23 cellular contexts compared by ENCODE assay signal in genomic region chr9:107471562-107471961, GRCh38. TPM values are rescaled to one million over a fixed set of nuclear protein-coding genes. Genes with fewer than 3 reads are reported as not detected.
"Had no signal": no experiment of that assay in that cellular context is flagged by ENCODE, and none has a peak within 500 bp of the region (broad histone marks: within the 10 kb centered on the region; RNA-seq: fewer than 3 reads in every experiment).

No MANE protein-coding gene starts in this region.

- FAIRE-seq: bronchial epithelial cell, TTC549, urothelium cell line had no signal

- H3K4me1 ChIP-seq: adrenal gland, esophagus squamous epithelium, heart right ventricle, left lung, sigmoid colon, transverse colon had no signal

- DNase-seq: activated CD4-positive, alpha-beta T cell treated with anti-CD3 and anti-CD28 coated beads, Interleukin-2, amount 50 U/mL, for 4 hours; activated CD8-positive, alpha-beta memory T cell treated with anti-CD3 and anti-CD28 coated beads for 24 hours; activated CD8-positive, alpha-beta memory T cell treated with anti-CD3 and anti-CD28 coated beads, Interleukin-2, amount 50 U/mL, for 4 hours; activated T-cell treated with anti-CD3 and anti-CD28 coated beads, Interleukin-2, amount 50 U/mL, for 24 hours; adrenal gland; endodermal cell; esophagus squamous epithelium; heart right ventricle; left lung; naive thymus-derived CD8-positive, alpha-beta T cell; sigmoid colon; stimulated activated CD4-positive, alpha-beta T cell treated with anti-CD3 and anti-CD28 coated beads, Interleukin-2, amount 100 ng/mL, for 48 hours; stimulated activated CD8-positive, alpha-beta memory T cell treated with anti-CD3 and anti-CD28 coated beads, Interleukin-4, amount 100 ng/mL, for 48 hours; stimulated activated naive B cell treated with anti-CD40 and anti-IgM and Interleukin-4, amounts not matched to agents 10 μg/mL and 1 μg/mL and 100 μg/mL, for 72 hours; transverse colon had no signal

- H3K27ac Mint-ChIP-seq: activated naive CD4-positive, alpha-beta T cell treated with anti-CD3 and anti-CD28 coated beads, Interleukin-2, amount 50 U/mL, for 72 hours; activated T-cell treated with anti-CD3 and anti-CD28 coated beads, Interleukin-2, amount 50 U/mL, for 24 hours; activated T-helper 17 cell treated with anti-CD3 and anti-CD28 coated beads, Interleukin-2, amount 50 U/mL, for 72 hours; endodermal cell; mesothelial cell of epicardium; naive thymus-derived CD8-positive, alpha-beta T cell; neural progenitor cell; stimulated activated naive B cell treated with anti-CD40 and anti-IgM and Interleukin-4, amounts not matched to agents 10 μg/mL and 1 μg/mL and 100 μg/mL, for 72 hours had no signal

- H3K36me3 ChIP-seq: adrenal gland, esophagus squamous epithelium, heart right ventricle, left lung, neural progenitor cell, sigmoid colon, transverse colon had no signal

- ATAC-seq: activated naive CD4-positive, alpha-beta T cell treated with anti-CD3 and anti-CD28 coated beads, Interleukin-2, amount 50 U/mL, for 72 hours; activated T-helper 17 cell treated with anti-CD3 and anti-CD28 coated beads, Interleukin-2, amount 50 U/mL, for 72 hours; heart right ventricle; left lung; naive thymus-derived CD8-positive, alpha-beta T cell; stimulated activated naive B cell treated with anti-CD40 and anti-IgM and Interleukin-4, amounts not matched to agents 10 μg/mL and 1 μg/mL and 100 μg/mL, for 72 hours had no signal

- H3K4me3 ChIP-seq: adrenal gland, coronary artery, esophagus squamous epithelium, heart right ventricle, left lung, neural progenitor cell, sigmoid colon, transverse colon had no signal

- H2AFZ ChIP-seq: neural progenitor cell had no signal

- H3K9me3 Mint-ChIP-seq: activated T-cell treated with anti-CD3 and anti-CD28 coated beads, Interleukin-2, amount 50 U/mL, for 24 hours; endodermal cell; mesothelial cell of epicardium; neural progenitor cell; stimulated activated naive B cell treated with anti-CD40 and anti-IgM and Interleukin-4, amounts not matched to agents 10 μg/mL and 1 μg/mL and 100 μg/mL, for 72 hours had no signal

- H3K9ac ChIP-seq: neural progenitor cell had no signal

- H3K4me3 Mint-ChIP-seq: activated T-cell treated with anti-CD3 and anti-CD28 coated beads, Interleukin-2, amount 50 U/mL, for 24 hours; activated T-helper 17 cell treated with anti-CD3 and anti-CD28 coated beads, Interleukin-2, amount 50 U/mL, for 72 hours; endodermal cell; mesothelial cell of epicardium; naive thymus-derived CD8-positive, alpha-beta T cell; neural progenitor cell; stimulated activated naive B cell treated with anti-CD40 and anti-IgM and Interleukin-4, amounts not matched to agents 10 μg/mL and 1 μg/mL and 100 μg/mL, for 72 hours had no signal

- H3K4me1 Mint-ChIP-seq: activated T-helper 17 cell treated with anti-CD3 and anti-CD28 coated beads, Interleukin-2, amount 50 U/mL, for 72 hours; mesothelial cell of epicardium; naive thymus-derived CD8-positive, alpha-beta T cell; stimulated activated naive B cell treated with anti-CD40 and anti-IgM and Interleukin-4, amounts not matched to agents 10 μg/mL and 1 μg/mL and 100 μg/mL, for 72 hours had no signal

- H3K36me3 Mint-ChIP-seq: activated naive CD4-positive, alpha-beta T cell treated with anti-CD3 and anti-CD28 coated beads, Interleukin-2, amount 50 U/mL, for 72 hours; mesothelial cell of epicardium; neural progenitor cell; stimulated activated naive B cell treated with anti-CD40 and anti-IgM and Interleukin-4, amounts not matched to agents 10 μg/mL and 1 μg/mL and 100 μg/mL, for 72 hours had no signal

- H3K27ac ChIP-seq: adrenal gland, coronary artery, esophagus squamous epithelium, heart right ventricle, left lung, sigmoid colon, transverse colon had no signal

- H3K9me3 ChIP-seq: adrenal gland, esophagus squamous epithelium, heart right ventricle, left lung, sigmoid colon, transverse colon had no signal

- H3K27me3 ChIP-seq: adrenal gland, esophagus squamous epithelium, heart right ventricle, sigmoid colon, transverse colon had no signal

RNA-seq across cellular contexts. Expression of gene KLF4, which starts 18.0 kb away (rescaled TPM):
- polyA plus RNA-seq: naive thymus-derived CD8-positive, alpha-beta T cell had no signal
